ENCODE assay signal across 8 cellular contexts in genomic region chr4:1713003-1713397, GRCh38. TPM values are rescaled to one million over a fixed set of nuclear protein-coding genes. Genes with fewer than 3 reads are reported as not detected.
DNase-seq lines count a peak whose midpoint lies in the region; ATAC-seq and TF ChIP-seq lines count a peak whose summit lies in the region.

No MANE protein-coding gene starts in this region.

- H3K27me3 ChIP-seq in SJCRH30 = no peaks in the 10 kb centered on the region
- H3K27me3 ChIP-seq in fibroblast of lung (ENCODE audit: control insufficient read depth, insufficient read depth, low read length) = no peaks in the 10 kb centered on the region
- no peaks in the 10 kb centered on the region for H3K27me3 ChIP-seq in rectal smooth muscle tissue (ENCODE audit: control insufficient read depth, insufficient read depth, low read length)

- CTCF ChIA-PET in HEK293 (lab: Yijun Ruan, JAX) = interaction anchor here (3.4 kb wide), 1 partner anchor 20 kb away, joined by 14 read pairs; no protein-coding TSS in a partner anchor

- H4K20me1 ChIP-seq in fibroblast of lung (ENCODE audit: control insufficient read depth, extremely low read depth, insufficient read depth, low read length) = no peaks in the 10 kb centered on the region

- H3K36me3 ChIP-seq in HEK293 (ENCODE audit: control insufficient read depth in 2 of 2, insufficient read depth in 1 of 2, low read length in 2 of 2) (peaks cover 0 to 54% of the 10 kb centered on the region in 2 experiments; a peak in 2 of 3 replicates), SJCRH30 (peaks cover 20% of the 10 kb centered on the region), fibroblast of lung (ENCODE audit: control insufficient read depth, insufficient read depth, low read length) (peaks cover 11% of the 10 kb centered on the region), rectal smooth muscle tissue (ENCODE audit: control insufficient read depth, insufficient read depth, low read length) (peaks cover 10% of the 10 kb centered on the region)

- DNase-seq in COLO668 (lab: John Stamatoyannopoulos, UW; ENCODE audit: unreplicated experiment) (peak; percentile 73), SJCRH30 (no peak), fibroblast of lung (ENCODE audit: low read depth in 2 of 2) (no peak), amniotic stem cell (lab: John Stamatoyannopoulos, UW) (no peak)
- DNase-seq in stimulated activated CD4-positive, alpha-beta T cell treated with anti-CD3 and anti-CD28 coated beads, Interleukin-4, amount 100 ng/mL, for 24 hours = no peak

- TF ChIP-seq CTCF in HEK293 (tag by site-specific recombination; IDR thresholded peaks at IDR 0.05) (no peak), fibroblast of lung (conservative IDR thresholded peaks at IDR 0.05 in 1 of 2, IDR thresholded peaks at IDR 0.05 in 1 of 2; ENCODE audit: low read depth in 1 of 2, low read length in 2 of 2) (no peak)

- H3K4me3 ChIP-seq in HEK293 (ENCODE audit: low read depth, low read length) = peak overlapping the region; percentile 85
- H3K4me3 ChIP-seq in SJCRH30 = peak overlapping the region; percentile 66
- H3K4me3 ChIP-seq in fibroblast of lung (replicated peaks in 1 of 4; ENCODE audit: control extremely low read depth in 1 of 4, insufficient read depth in 1 of 4, low read depth in 3 of 4, low read length in 4 of 4) = peak overlapping the region; percentile 59 to 94 (median 84)
- H3K4me3 ChIP-seq in rectal smooth muscle tissue (ENCODE audit: low read length) = peak overlapping the region; percentile 94

- peak overlapping the region; percentile 98 for H3K4me2 ChIP-seq in fibroblast of lung (ENCODE audit: extremely low read depth, insufficient read depth, low read length)

- H3K27ac ChIP-seq in HEK293 (ENCODE audit: extremely low read depth, low read depth, low read length) (peak overlapping the region; percentile 99), SJCRH30 (peak overlapping the region; percentile 95), fibroblast of lung (ENCODE audit: insufficient read depth, low read length) (peak overlapping the region; percentile 95), rectal smooth muscle tissue (ENCODE audit: low read depth, low read length) (peak overlapping the region; percentile 97)

- no peak for ATAC-seq in HG03139 (IDR thresholded peaks at IDR 0.05; ENCODE audit: unreplicated experiment)

- peaks cover 53% of the 10 kb centered on the region for H3K79me2 ChIP-seq in fibroblast of lung (ENCODE audit: control insufficient read depth, insufficient read depth, low read length)

- H3K9me3 ChIP-seq in HEK293 (ENCODE audit: control insufficient read depth, insufficient read depth, low read depth, low read length) = no peaks in the 10 kb centered on the region
- no peaks in the 10 kb centered on the region for H3K9me3 ChIP-seq in SJCRH30 (replicated peaks)
- no peaks in the 10 kb centered on the region for H3K9me3 ChIP-seq in fibroblast of lung (ENCODE audit: control insufficient read depth, insufficient read depth, low read depth, low read length)

- H3K9ac ChIP-seq in fibroblast of lung (ENCODE audit: insufficient read depth, low read length) (peak overlapping the region; percentile 99), rectal smooth muscle tissue (ENCODE audit: low read length) (peak overlapping the region; percentile 68)

- no peaks in the 10 kb centered on the region for H3K4me1 ChIP-seq in HEK293 (ENCODE audit: control insufficient read depth, insufficient read depth, low read length)
- peaks cover 9% of the 10 kb centered on the region; the same call in 1 of the 2 replicates for H3K4me1 ChIP-seq in SJCRH30
- peaks cover 2% of the 10 kb centered on the region for H3K4me1 ChIP-seq in fibroblast of lung (ENCODE audit: control insufficient read depth, extremely low read depth, insufficient read depth, low read length)
- H3K4me1 ChIP-seq in rectal smooth muscle tissue (ENCODE audit: control insufficient read depth, insufficient read depth, low read length) = peaks cover 6% of the 10 kb centered on the region

- peak overlapping the region; percentile 63 for H2AFZ ChIP-seq in fibroblast of lung (ENCODE audit: low read length)

- POLR2A ChIA-PET in HEK293 (lab: Yijun Ruan, JAX) = interaction anchor here (1.0 to 1.8 kb wide), 3 partner anchors 8 to 32 kb away, joined by 3 to 44 read pairs (median 21); partner anchors contain the start of genes TACC3 and TMEM129

TF ChIP-seq in HEK293, 187 proteins besides CTCF, POLR2A, EP300 and RAD21 (continues in another document):
- TF ChIP-seq, protein P1, sequence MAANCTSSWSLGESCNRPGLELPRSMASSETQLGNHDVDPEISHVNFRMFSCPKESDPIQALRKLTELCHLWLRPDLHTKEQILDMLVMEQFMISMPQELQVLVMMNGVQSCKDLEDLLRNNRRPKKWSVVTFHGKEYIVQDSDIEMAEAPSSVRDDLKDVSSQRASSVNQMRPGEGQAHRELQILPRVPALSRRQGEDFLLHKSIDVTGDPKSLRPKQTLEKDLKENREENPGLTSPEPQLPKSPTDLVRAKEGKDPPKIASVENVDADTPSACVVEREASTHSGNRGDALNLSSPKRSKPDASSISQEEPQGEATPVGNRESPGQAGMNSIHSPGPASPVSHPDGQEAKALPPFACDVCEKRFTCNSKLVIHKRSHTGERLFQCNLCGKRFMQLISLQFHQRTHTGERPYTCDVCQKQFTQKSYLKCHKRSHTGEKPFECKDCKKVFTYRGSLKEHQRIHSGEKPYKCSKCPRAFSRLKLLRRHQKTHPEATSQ (tag by site-specific recombination; IDR thresholded peaks at IDR 0.05) = no peak
- TF ChIP-seq ZNF777 (tag by site-specific recombination; IDR thresholded peaks at IDR 0.05; ENCODE audit: borderline replicate concordance) (0 out of 2 replicates have a peak, but pooled peaks have one; percentile 88), ZNF629 (tag by site-specific recombination; IDR thresholded peaks at IDR 0.05) (peak; percentile 50; the same call in 1 of the 2 replicates), ZBTB10 (tag by site-specific recombination; IDR thresholded peaks at IDR 0.05) (peak; percentile 17; the same call in 1 of the 2 replicates)

RNA-seq across cellular contexts. Expression of gene SLBP, which starts 0.9 kb away (rescaled TPM):
- 177 and 183 TPM in 2 replicates for total RNA-seq in SJCRH30 (2014; rRNA removed; shearing (Covaris generic))
- total RNA-seq in fibroblast of lung = 49.7 and 50.8 TPM in 2 replicates
- 108 and 152 TPM in 2 replicates for polyA plus RNA-seq in fibroblast of lung
- polyA plus RNA-seq in fibroblast of lung (2012) = 54.4 and 67.6 TPM in 2 replicates
- polyA minus RNA-seq in fibroblast of lung (ENCODE audit: low replicate concordance) = 9.7 and 10.9 TPM in 2 replicates

RNA-seq across cellular contexts. Expression of gene TMEM129, which starts 8.1 kb away (rescaled TPM):
- total RNA-seq in SJCRH30 (2014; rRNA removed; shearing (Covaris generic)) = 15.5 and 18.6 TPM in 2 replicates
- total RNA-seq in fibroblast of lung = 24.7 and 39.6 TPM in 2 replicates
- 11.0 and 15.0 TPM in 2 replicates for polyA plus RNA-seq in fibroblast of lung
- polyA plus RNA-seq in fibroblast of lung (2012) = 21.2 and 24.0 TPM in 2 replicates
- 18.0 and 35.4 TPM in 2 replicates for polyA minus RNA-seq in fibroblast of lung (ENCODE audit: low replicate concordance)

RNA-seq across cellular contexts. Expression of gene TACC3, which starts 8.3 kb away (rescaled TPM):
- total RNA-seq in SJCRH30 (2014; rRNA removed; shearing (Covaris generic)) = 68.3 and 74.7 TPM in 2 replicates
- total RNA-seq in fibroblast of lung = 1.8 and 7.3 TPM in 2 replicates
- 10.2 and 43.2 TPM in 2 replicates for polyA plus RNA-seq in fibroblast of lung
- 12.9 and 56.4 TPM in 2 replicates for polyA plus RNA-seq in fibroblast of lung (2012)
- polyA minus RNA-seq in fibroblast of lung (ENCODE audit: low replicate concordance) = 11.7 and 69.8 TPM in 2 replicates

RNA-seq across cellular contexts. Expression of gene FAM53A, which starts 28.9 kb away (rescaled TPM):
- 0.13 and 0.51 TPM in 2 replicates for total RNA-seq in SJCRH30 (2014; rRNA removed; shearing (Covaris generic))
- 0.77 and 0.99 TPM in 2 replicates for total RNA-seq in fibroblast of lung
- polyA plus RNA-seq in fibroblast of lung = 0.65 and 0.86 TPM in 2 replicates
- 1.6 and 1.7 TPM in 2 replicates for polyA plus RNA-seq in fibroblast of lung (2012)
- 0.24 TPM in 1 of 2 replicates, not detected in the other for polyA minus RNA-seq in fibroblast of lung (ENCODE audit: low replicate concordance)
